In genomic region chr2:238345286-238345968, GRCh38 we compare ENCODE assay signal across 12 cellular contexts.
"Had no signal": no experiment of that assay in that cellular context is flagged by ENCODE, and none has a peak within 500 bp of the region (broad histone marks: within the 10 kb centered on the region; RNA-seq: fewer than 3 reads in every experiment).

No MANE protein-coding gene starts in this region.

- H3K27me3 ChIP-seq: cardiac muscle cell, esophagus muscularis mucosa, neural progenitor cell, ovary had no signal

- H3K4me3 Mint-ChIP-seq: activated naive CD4-positive, alpha-beta T cell treated with anti-CD3 and anti-CD28 coated beads for 36 hours; neural progenitor cell had no signal

- H3K9ac ChIP-seq: neural progenitor cell had no signal

- DNase-seq: activated CD4-positive, alpha-beta T cell treated with anti-CD3 and anti-CD28 coated beads, Interleukin-2, amount 50 U/mL, for 4 hours; activated naive CD4-positive, alpha-beta T cell treated with anti-CD3 and anti-CD28 coated beads for 36 hours; activated T-cell treated with anti-CD3 and anti-CD28 coated beads for 4 hours; hippocampal formation; ovary; stimulated activated CD4-positive, alpha-beta T cell treated with anti-CD3 and anti-CD28 coated beads, Interleukin-12 subunit alpha, Interleukin-12 subunit beta, amount 100 ng/mL, for 4 hours; stimulated activated CD4-positive, alpha-beta T cell treated with anti-CD3 and anti-CD28 coated beads, Interleukin-2, amount 100 ng/mL, for 24 hours; T-helper 9 cell had no signal

- H3K27ac Mint-ChIP-seq: activated naive CD4-positive, alpha-beta T cell treated with anti-CD3 and anti-CD28 coated beads for 36 hours; neural progenitor cell had no signal

- H3K9me3 ChIP-seq: esophagus muscularis mucosa, ovary had no signal

- ATAC-seq: activated CD4-positive, CD25-positive, alpha-beta regulatory T cell treated with anti-CD3 and anti-CD28 coated beads, Interleukin-2, amount 50 U/mL, for 24 hours had no signal

- H3K4me1 ChIP-seq: esophagus muscularis mucosa, neural progenitor cell had no signal

- H3K4me3 ChIP-seq: cardiac muscle cell, esophagus muscularis mucosa, neural progenitor cell, ovary had no signal

- H3K9me3 Mint-ChIP-seq: activated naive CD4-positive, alpha-beta T cell treated with anti-CD3 and anti-CD28 coated beads for 36 hours; neural progenitor cell had no signal

- H3K27ac ChIP-seq: cardiac muscle cell, esophagus muscularis mucosa, neural progenitor cell, ovary had no signal

- H3K36me3 ChIP-seq: ovary had no signal
